Comparison of ENCODE assay signal across 8 cellular contexts in the genomic region with DNA sequence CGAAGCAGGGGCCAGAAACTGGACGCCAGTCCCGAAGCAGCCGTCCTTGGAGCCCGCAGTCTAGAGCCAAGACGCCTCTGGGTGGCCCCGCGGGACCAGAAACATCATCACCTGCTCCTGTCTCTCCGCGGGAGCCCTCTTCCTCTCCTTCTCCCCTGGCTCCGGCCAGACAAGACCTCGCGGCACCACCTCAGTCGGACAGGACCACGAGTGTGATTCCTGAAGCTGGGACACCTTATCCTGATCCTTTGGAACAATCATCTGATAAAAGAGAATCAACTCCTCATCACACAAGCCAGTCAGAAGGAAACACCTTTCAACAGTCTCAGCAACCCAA. TPM values are rescaled to one million over a fixed set of nuclear protein-coding genes. Genes with fewer than 3 reads are reported as not detected.
A peak's percentile ranks its signal among the peaks of the same experiment; 100 is the strongest.
DNase-seq lines count a peak whose midpoint lies in the region; ATAC-seq, FAIRE-seq and TF ChIP-seq lines count a peak whose summit lies in the region.

No MANE protein-coding gene starts in this region.

- peak overlapping the region; percentile 68 for H3K27ac Mint-ChIP-seq in Caco-2 (ENCODE audit: unreplicated experiment)

- H3K27me3 Mint-ChIP-seq in Caco-2 (ENCODE audit: insufficient read depth, unreplicated experiment): peaks cover 3% of the 10 kb centered on the region

- BruUV-seq in Caco-2 (replicated peaks; lab: Mats Ljungman, UMichigan): no TSS peak
- BruUV-seq in HepG2 (replicated peaks; lab: Mats Ljungman, UMichigan): no TSS peak

- POLR2A ChIA-PET in Caco-2 (lab: Charles Lee) (interaction anchor here (0.5 to 0.6 kb wide), 2 partner anchors 45 to 52 kb away, joined by 3 to 5 read pairs; a partner anchor contains a TSS), HepG2 (lab: Yijun Ruan, JAX) (interaction anchor here (0.8 to 1.5 kb wide), 2 partner anchors 15 to 337 kb away, joined by 3 read pairs; a partner anchor contains a TSS)

- in situ Hi-C loops in HepG2 (cut with HindIII; ENCODE audit: extremely low pct_ligation_motif_present, low pct_unique_long_range_greater_than_20kb): no loop called here

- no peak for TF ChIP-seq CTCF in Caco-2 (IDR thresholded peaks at IDR 0.05; ENCODE audit: insufficient read depth in 1 of 2, low read depth in 1 of 2, low read length in 1 of 2, severe bottlenecking in 1 of 2, unreplicated experiment in 1 of 2)
- no peak for TF ChIP-seq CTCF in bronchial epithelial cell (IDR thresholded peaks at IDR 0.05; ENCODE audit: insufficient read depth, low read length, severe bottlenecking)
- peak; percentile 51 for TF ChIP-seq CTCF in HepG2 (CRISPR knock-in tag; IDR thresholded peaks at IDR 0.05)
- no peak for TF ChIP-seq CTCF in thoracic aorta (IDR thresholded peaks at IDR 0.05)

- H2AFZ ChIP-seq in HepG2 (ENCODE audit: low read length): no peak overlapping the region

- H3K4me2 ChIP-seq in HepG2 (ENCODE audit: low read depth, low read length): peak overlapping the region; percentile 64

- H3K4me3 Mint-ChIP-seq in Caco-2 (ENCODE audit: unreplicated experiment): peak overlapping the region; percentile 77

- H3K4me3 ChIP-seq in Caco-2 (ENCODE audit: low read depth, low read length): peak overlapping the region; percentile 49
- H3K4me3 ChIP-seq in bronchial epithelial cell (ENCODE audit: low read depth, low read length): peak overlapping the region; percentile 47
- peak overlapping the region; percentile 47 to 66 (median 55); a peak in 5 of 6 replicates for H3K4me3 ChIP-seq in HepG2 (replicated peaks in 1 of 3; ENCODE audit: insufficient read depth in 1 of 3, low read depth in 2 of 3, low read length in 3 of 3)
- peak overlapping the region; percentile 81 for H3K4me3 ChIP-seq in thoracic aorta

- TF ChIP-seq EP300 in HepG2 (IDR thresholded peaks at IDR 0.05; ENCODE audit: low read depth in 2 of 2, low read length in 2 of 2) (no peak), HepG2 (CRISPR knock-in tag; IDR thresholded peaks at IDR 0.05; ENCODE audit: borderline replicate concordance) (no peak)

- peaks cover 7% of the 10 kb centered on the region for H3K4me1 Mint-ChIP-seq in Caco-2 (ENCODE audit: low read depth, unreplicated experiment)

- no peaks in the 10 kb centered on the region for H4K20me1 ChIP-seq in HepG2 (ENCODE audit: insufficient read depth, low read length)

- intact Hi-C loops in Caco-2 (cut with micrococcal nuclease; ENCODE audit: unreplicated experiment): loop anchor here (1.0 kb wide), 1 partner anchor 29 kb away; no protein-coding TSS in a partner anchor
- intact Hi-C loops in HepG2 (cut with micrococcal nuclease; ENCODE audit: unreplicated experiment): loop anchor here (1.0 to 2.0 kb wide), 2 partner anchors 14 to 46 kb away; no protein-coding TSS in a partner anchor

- FAIRE-seq in bronchial epithelial cell (lab: Jason Lieb, UNC) (peak; percentile 47), HepG2 (lab: Jason Lieb, UNC) (no peak)

- no peak for TF ChIP-seq RAD21 in HepG2 (CRISPR knock-in tag; IDR thresholded peaks at IDR 0.05)

- no peak for TF ChIP-seq POLR2A in HepG2 (IDR thresholded peaks at IDR 0.05; ENCODE audit: insufficient read depth in 1 of 2, low read depth in 2 of 2, low read length in 2 of 2)

- H3K9me3 ChIP-seq in Caco-2 (no peaks in the 10 kb centered on the region), HepG2 (ENCODE audit: low read length) (no peaks in the 10 kb centered on the region), thoracic aorta (no peaks in the 10 kb centered on the region)

- H3K27me3 ChIP-seq in Caco-2 (replicated peaks; ENCODE audit: control insufficient read depth, insufficient read depth, low read length) (no peaks in the 10 kb centered on the region), bronchial epithelial cell (ENCODE audit: control insufficient read depth, insufficient read depth, low read length) (no peaks in the 10 kb centered on the region), HepG2 (ENCODE audit: control insufficient read depth in 1 of 2, insufficient read depth in 2 of 2, low read length in 2 of 2) (no peaks in the 10 kb centered on the region; a peak in 1 of 5 replicates), thoracic aorta (replicated peaks; ENCODE audit: insufficient read depth) (no peaks in the 10 kb centered on the region)

- CTCF ChIA-PET in Caco-2 (lab: Charles Lee): interaction anchor here (0.6 kb wide), 3 partner anchors 105 to 348 kb away, joined by 3 read pairs; a partner anchor contains a TSS
- CTCF ChIA-PET in HepG2 (lab: Yijun Ruan, JAX; ENCODE audit: low intra/inter-chr PET ratio, low total read pairs): no interaction called here

- no peaks in the 10 kb centered on the region for H3K79me2 ChIP-seq in HepG2 (ENCODE audit: insufficient read depth, low read length)

- H3K27ac ChIP-seq in HepG2 (ENCODE audit: extremely low read length, insufficient read depth, low read length): no peak overlapping the region
- no peak overlapping the region for H3K27ac ChIP-seq in thoracic aorta

- no peaks in the 10 kb centered on the region for H3K9me3 Mint-ChIP-seq in Caco-2 (ENCODE audit: unreplicated experiment)

- ATAC-seq in GM21786 (IDR thresholded peaks at IDR 0.05; ENCODE audit: unreplicated experiment) (peak; percentile 27), HepG2 (peak; percentile 68), thoracic aorta (ENCODE audit: insufficient number of reproducible peaks, low FRiP score, low read depth) (no peak)

- no peaks in the 10 kb centered on the region for H3K36me3 Mint-ChIP-seq in Caco-2 (ENCODE audit: insufficient read depth, unreplicated experiment)

- WGBS in HepG2 (ENCODE audit: low lambda C conversion rate): 54% methylated on average over 15 of the region's 15 CpGs

- DNase-seq in Caco-2: peak; percentile 39 to 40
- peak; percentile 41 for DNase-seq in NCI-H774 (lab: John Stamatoyannopoulos, UW)
- DNase-seq in bronchial epithelial cell (ENCODE audit: low read depth): no peak
- DNase-seq in HepG2 (ENCODE audit: low spot score): no peak
- DNase-seq in thoracic aorta (ENCODE audit: low spot score): no peak
- no peak for DNase-seq in globus pallidus (ENCODE audit: low spot score)
- DNase-seq in NCI-H524 treated with DMSO at 0.1 percent for 48 hours (lab: John Stamatoyannopoulos, UW): no peak

- H3K9ac ChIP-seq in HepG2 (ENCODE audit: insufficient read depth, low read depth, low read length): 0 out of 2 replicates have a peak overlapping the region, but pooled peaks have one; percentile 2

- no peaks in the 10 kb centered on the region for H3K36me3 ChIP-seq in Caco-2 (ENCODE audit: control insufficient read depth, insufficient read depth, low read length)
- no peaks in the 10 kb centered on the region for H3K36me3 ChIP-seq in bronchial epithelial cell (ENCODE audit: control insufficient read depth, insufficient read depth, low read length)
- no peaks in the 10 kb centered on the region for H3K36me3 ChIP-seq in HepG2 (replicated peaks in 1 of 2; ENCODE audit: control insufficient read depth in 1 of 2, insufficient read depth in 2 of 2, low read length in 2 of 2)
- no peaks in the 10 kb centered on the region for H3K36me3 ChIP-seq in thoracic aorta

- peaks cover 4% of the 10 kb centered on the region; the same call in 1 of the 2 replicates for H3K4me1 ChIP-seq in Caco-2
- no peaks in the 10 kb centered on the region for H3K4me1 ChIP-seq in HepG2 (ENCODE audit: insufficient read depth, low read length)
- H3K4me1 ChIP-seq in thoracic aorta (ENCODE audit: control insufficient read depth in 1 of 2, low read depth in 2 of 2): peaks cover 0 to 8% of the 10 kb centered on the region in 2 donors

RNA-seq across cellular contexts. Expression of a gene that starts 0.4 kb away (rescaled TPM):
- 0.20 and 0.23 TPM in 2 replicates for total RNA-seq in Caco-2 (2022)
- 0.13 and 0.26 TPM in 2 replicates for total RNA-seq in bronchial epithelial cell
- 0.14 and 0.40 TPM in 2 replicates for total RNA-seq in HepG2 (2016; rRNA removed; fragmentation: Illumina TruSeq; extraction: Trizol)
- total RNA-seq in HepG2 (2016; cell fraction: cytosol; rRNA removed; fragmentation: Illumina TruSeq; extraction: Trizol; ENCODE audit: low read depth): 0.09 and 0.20 TPM in 2 replicates
- total RNA-seq in HepG2 (2016; cell fraction: insoluble cytoplasmic fraction; rRNA removed; fragmentation: Illumina TruSeq; extraction: Trizol): 0.27 and 0.41 TPM in 2 replicates
- total RNA-seq in HepG2 (2016; cell fraction: membrane; rRNA removed; fragmentation: Illumina TruSeq; extraction: Trizol): 0.14 and 0.34 TPM in 2 replicates
- total RNA-seq in HepG2 (2016; cell fraction: nucleus; rRNA removed; fragmentation: Illumina TruSeq; extraction: Trizol): 0.75 and 0.78 TPM in 2 replicates
- polyA plus RNA-seq in HepG2 (2011; rRNA removed): 0.08 and 0.24 TPM in 2 replicates
- 0.05 and 0.12 TPM in 2 replicates for polyA plus RNA-seq in HepG2 (2011; cell fraction: cytosol; rRNA removed)
- polyA plus RNA-seq in HepG2 (2011; cell fraction: nucleus; rRNA removed): 0.29 and 0.36 TPM in 2 replicates
- polyA plus RNA-seq in HepG2 (2012): 0.04 and 0.24 TPM in 2 replicates
- polyA plus RNA-seq in HepG2 (2016; cell fraction: cytosol; fragmentation: Illumina TruSeq; extraction: Trizol; ENCODE audit: low read depth): 0.07 TPM in 1 of 2 replicates, not detected in the other
- polyA plus RNA-seq in HepG2 (2016; cell fraction: insoluble cytoplasmic fraction; fragmentation: Illumina TruSeq; extraction: Trizol; ENCODE audit: low read depth): 0.08 and 0.22 TPM in 2 replicates
- polyA plus RNA-seq in HepG2 (2016; cell fraction: membrane; fragmentation: Illumina TruSeq; extraction: Trizol; ENCODE audit: low read depth): 0.14 and 0.32 TPM in 2 replicates
- 1.3 and 1.8 TPM in 2 replicates for polyA plus RNA-seq in HepG2 (2016; cell fraction: nucleus; fragmentation: Illumina TruSeq; extraction: Trizol; ENCODE audit: insufficient read depth, low read depth)
- polyA minus RNA-seq in HepG2 (2011; rRNA and poly(A)+ RNA removed; ENCODE audit: low replicate concordance): 0.20 TPM in 1 of 2 replicates, not detected in the other
- polyA minus RNA-seq in HepG2 (2011; cell fraction: cytosol; rRNA and poly(A)+ RNA removed): not detected in 2 replicates
- 0.62 and 1.2 TPM in 2 replicates for polyA minus RNA-seq in HepG2 (2011; cell fraction: nucleus; rRNA and poly(A)+ RNA removed)
- total RNA-seq in thoracic aorta: under 1 TPM; 0.78 to 0.95 TPM

RNA-seq across cellular contexts. Expression of a gene that starts 45.4 kb away (rescaled TPM):
- total RNA-seq in Caco-2 (2022): 35.0 and 37.9 TPM in 2 replicates
- 19.5 and 19.6 TPM in 2 replicates for total RNA-seq in bronchial epithelial cell
- total RNA-seq in HepG2 (2016; rRNA removed; fragmentation: Illumina TruSeq; extraction: Trizol): 67.1 and 90.5 TPM in 2 replicates
- 105 and 125 TPM in 2 replicates for total RNA-seq in HepG2 (2016; cell fraction: cytosol; rRNA removed; fragmentation: Illumina TruSeq; extraction: Trizol; ENCODE audit: low read depth)
- total RNA-seq in HepG2 (2016; cell fraction: insoluble cytoplasmic fraction; rRNA removed; fragmentation: Illumina TruSeq; extraction: Trizol): 63.5 and 89.9 TPM in 2 replicates
- total RNA-seq in HepG2 (2016; cell fraction: membrane; rRNA removed; fragmentation: Illumina TruSeq; extraction: Trizol): 130 and 134 TPM in 2 replicates
- total RNA-seq in HepG2 (2016; cell fraction: nucleus; rRNA removed; fragmentation: Illumina TruSeq; extraction: Trizol): 31.8 and 32.2 TPM in 2 replicates
- 20.9 and 27.4 TPM in 2 replicates for polyA plus RNA-seq in HepG2 (2011; rRNA removed)
- polyA plus RNA-seq in HepG2 (2011; cell fraction: cytosol; rRNA removed): 15.5 and 18.4 TPM in 2 replicates
- polyA plus RNA-seq in HepG2 (2011; cell fraction: nucleus; rRNA removed): 4.1 and 4.9 TPM in 2 replicates
- polyA plus RNA-seq in HepG2 (2012): 36.7 and 37.0 TPM in 2 replicates
- polyA plus RNA-seq in HepG2 (2016; cell fraction: cytosol; fragmentation: Illumina TruSeq; extraction: Trizol; ENCODE audit: low read depth): 175 and 218 TPM in 2 replicates
- polyA plus RNA-seq in HepG2 (2016; cell fraction: insoluble cytoplasmic fraction; fragmentation: Illumina TruSeq; extraction: Trizol; ENCODE audit: low read depth): 130 and 131 TPM in 2 replicates
- 166 and 180 TPM in 2 replicates for polyA plus RNA-seq in HepG2 (2016; cell fraction: membrane; fragmentation: Illumina TruSeq; extraction: Trizol; ENCODE audit: low read depth)
- polyA plus RNA-seq in HepG2 (2016; cell fraction: nucleus; fragmentation: Illumina TruSeq; extraction: Trizol; ENCODE audit: insufficient read depth, low read depth): 53.5 and 59.6 TPM in 2 replicates
- polyA minus RNA-seq in HepG2 (2011; rRNA and poly(A)+ RNA removed; ENCODE audit: low replicate concordance): 8.1 and 8.3 TPM in 2 replicates
- 8.3 and 9.7 TPM in 2 replicates for polyA minus RNA-seq in HepG2 (2011; cell fraction: cytosol; rRNA and poly(A)+ RNA removed)
- polyA minus RNA-seq in HepG2 (2011; cell fraction: nucleus; rRNA and poly(A)+ RNA removed): 8.8 and 13.2 TPM in 2 replicates
- 10 to 100 TPM; 19.5 to 51.0 TPM for total RNA-seq in thoracic aorta

RNA-seq across cellular contexts. Expression of a gene that starts 51.8 kb away (rescaled TPM):
- total RNA-seq in Caco-2 (2022) (14.0 and 14.3 TPM in 2 replicates), bronchial epithelial cell (18.7 and 23.0 TPM in 2 replicates), HepG2 (2016; rRNA removed; fragmentation: Illumina TruSeq; extraction: Trizol) (29.3 and 40.3 TPM in 2 replicates), thoracic aorta (1 to 10 TPM; 6.8 to 7.3 TPM)
- 14.8 and 19.5 TPM in 2 replicates for total RNA-seq in HepG2 (2016; cell fraction: cytosol; rRNA removed; fragmentation: Illumina TruSeq; extraction: Trizol; ENCODE audit: low read depth)
- 31.7 and 40.3 TPM in 2 replicates for total RNA-seq in HepG2 (2016; cell fraction: insoluble cytoplasmic fraction; rRNA removed; fragmentation: Illumina TruSeq; extraction: Trizol)
- 14.6 and 19.1 TPM in 2 replicates for total RNA-seq in HepG2 (2016; cell fraction: membrane; rRNA removed; fragmentation: Illumina TruSeq; extraction: Trizol)
- total RNA-seq in HepG2 (2016; cell fraction: nucleus; rRNA removed; fragmentation: Illumina TruSeq; extraction: Trizol): 32.3 and 37.7 TPM in 2 replicates
- 11.1 and 12.5 TPM in 2 replicates for polyA plus RNA-seq in HepG2 (2011; rRNA removed)
- polyA plus RNA-seq in HepG2 (2011; cell fraction: cytosol; rRNA removed): 3.0 and 4.2 TPM in 2 replicates
- polyA plus RNA-seq in HepG2 (2011; cell fraction: nucleus; rRNA removed): 14.9 and 15.6 TPM in 2 replicates
- 10.2 TPM in 2 replicates for polyA plus RNA-seq in HepG2 (2012)
- 1.1 TPM in 2 replicates for polyA plus RNA-seq in HepG2 (2016; cell fraction: cytosol; fragmentation: Illumina TruSeq; extraction: Trizol; ENCODE audit: low read depth)
- polyA plus RNA-seq in HepG2 (2016; cell fraction: insoluble cytoplasmic fraction; fragmentation: Illumina TruSeq; extraction: Trizol; ENCODE audit: low read depth): 25.4 and 26.3 TPM in 2 replicates
- 1.9 and 2.0 TPM in 2 replicates for polyA plus RNA-seq in HepG2 (2016; cell fraction: membrane; fragmentation: Illumina TruSeq; extraction: Trizol; ENCODE audit: low read depth)
- 29.9 and 34.7 TPM in 2 replicates for polyA plus RNA-seq in HepG2 (2016; cell fraction: nucleus; fragmentation: Illumina TruSeq; extraction: Trizol; ENCODE audit: insufficient read depth, low read depth)
- 2.2 and 4.4 TPM in 2 replicates for polyA minus RNA-seq in HepG2 (2011; rRNA and poly(A)+ RNA removed; ENCODE audit: low replicate concordance)
- 6.2 and 6.3 TPM in 2 replicates for polyA minus RNA-seq in HepG2 (2011; cell fraction: cytosol; rRNA and poly(A)+ RNA removed)
- polyA minus RNA-seq in HepG2 (2011; cell fraction: nucleus; rRNA and poly(A)+ RNA removed): 31.7 and 32.1 TPM in 2 replicates

Comparison
In these comparisons a context has a peak if more than half of its experiments do, and no peak if none do; other contexts are left out.
1. DNase-seq: peak in Caco-2 (2 of 2) and NCI-H774 (single experiment); none in bronchial epithelial cell (single experiment), HepG2 (single experiment), thoracic aorta (single experiment), globus pallidus (single experiment) and NCI-H524 treated with DMSO at 0.1 percent for 48 hours (single experiment).
2. Peak in every context shown above with its lines, with median percentiles within 50 percentile points of each other: H3K4me3 ChIP-seq.